ENCODE assay signal across 9 cellular contexts in genomic region chr13:73702419-73703071, GRCh38.
A peak's percentile ranks its signal among the peaks of the same experiment; 100 is the strongest.
DNase-seq lines count a peak whose midpoint lies in the region; ATAC-seq and TF ChIP-seq lines count a peak whose summit lies in the region.
"Had no signal": no experiment of that assay in that cellular context is flagged by ENCODE, and none has a peak within 500 bp of the region (broad histone marks: within the 10 kb centered on the region; RNA-seq: fewer than 3 reads in every experiment).

No MANE protein-coding gene starts in this region.

- H3K36me3 Mint-ChIP-seq in activated naive CD4-positive, alpha-beta T cell treated with anti-CD3 and anti-CD28 coated beads, Interleukin-2, amount 50 U/mL, for 24 hours = peaks cover 3% of the 10 kb centered on the region

- peak; percentile 71 for ATAC-seq in HG03460 (IDR thresholded peaks at IDR 0.05; ENCODE audit: unreplicated experiment)
- ATAC-seq in omental fat pad (ENCODE audit: low FRiP score) = no peak
- ATAC-seq: K562 had no signal

- peaks cover 55% of the 10 kb centered on the region for H3K4me1 Mint-ChIP-seq in activated naive CD4-positive, alpha-beta T cell treated with anti-CD3 and anti-CD28 coated beads, Interleukin-2, amount 50 U/mL, for 24 hours

- TF ChIP-seq CTCF in GM20000 (IDR thresholded peaks at IDR 0.05; ENCODE audit: extremely low read depth, missing control alignments) (no peak), omental fat pad (IDR thresholded peaks at IDR 0.05) (no peak)

- no peaks in the 10 kb centered on the region for H3K9me3 Mint-ChIP-seq in activated naive CD4-positive, alpha-beta T cell treated with anti-CD3 and anti-CD28 coated beads, Interleukin-2, amount 50 U/mL, for 24 hours

- peak overlapping the region; percentile 63 for H3K27ac Mint-ChIP-seq in activated naive CD4-positive, alpha-beta T cell treated with anti-CD3 and anti-CD28 coated beads, Interleukin-2, amount 50 U/mL, for 24 hours

- DNase-seq in GM20000 (ENCODE audit: low spot score) (peak; percentile 14), KG1 (lab: John Stamatoyannopoulos, UW) (no peak), DMS153 (lab: John Stamatoyannopoulos, UW) (no peak), omental fat pad (ENCODE audit: low spot score) (no peak), SW 1271 (lab: John Stamatoyannopoulos, UW) (no peak)
- peak; percentile 50 for DNase-seq in stimulated activated CD4-positive, alpha-beta T cell treated with anti-CD3 and anti-CD28 coated beads, Interleukin-15, amount 100 ng/mL, for 24 hours

- H3K4me3 Mint-ChIP-seq in activated naive CD4-positive, alpha-beta T cell treated with anti-CD3 and anti-CD28 coated beads, Interleukin-2, amount 50 U/mL, for 24 hours = peak overlapping the region; percentile 76

- no peaks in the 10 kb centered on the region for H3K27me3 Mint-ChIP-seq in activated naive CD4-positive, alpha-beta T cell treated with anti-CD3 and anti-CD28 coated beads, Interleukin-2, amount 50 U/mL, for 24 hours

Comparison
In these comparisons a context has a peak if more than half of its experiments do, and no peak if none do; other contexts are left out.
1. DNase-seq: peak in GM20000 (single experiment) and stimulated activated CD4-positive, alpha-beta T cell treated with anti-CD3 and anti-CD28 coated beads, Interleukin-15, amount 100 ng/mL, for 24 hours (single experiment); none in KG1 (single experiment), DMS153 (single experiment), omental fat pad (single experiment) and SW 1271 (0 of 2).